14 cellular contexts compared by ENCODE assay signal in the genomic region with DNA sequence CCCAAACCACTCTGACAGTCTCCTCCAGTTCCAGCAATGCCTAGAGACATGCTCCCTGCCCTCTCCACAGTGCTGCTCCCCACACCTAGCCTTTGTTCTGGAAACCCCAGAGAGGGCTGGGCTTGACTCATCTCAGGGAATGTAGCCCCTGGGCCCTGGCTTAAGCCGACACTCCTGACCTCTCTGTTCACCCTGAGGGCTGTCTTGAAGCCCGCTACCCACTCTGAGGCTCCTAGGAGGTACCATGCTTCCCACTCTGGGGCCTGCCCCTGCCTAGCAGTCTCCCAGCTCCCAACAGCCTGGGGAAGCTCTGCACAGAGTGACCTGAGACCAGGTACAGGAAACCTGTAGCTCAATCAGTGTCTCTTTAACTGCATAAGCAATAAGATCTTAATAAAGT. TPM values are rescaled to one million over a fixed set of nuclear protein-coding genes. Genes with fewer than 3 reads are reported as not detected.
DNase-seq lines count a peak whose midpoint lies in the region; ATAC-seq, FAIRE-seq and TF ChIP-seq lines count a peak whose summit lies in the region.
"Had no signal": no experiment of that assay in that cellular context is flagged by ENCODE, and none has a peak within 500 bp of the region (broad histone marks: within the 10 kb centered on the region; RNA-seq: fewer than 3 reads in every experiment).

No MANE protein-coding gene starts in this region.

- H3K27me3 ChIP-seq in right lobe of liver: no peaks in the 10 kb centered on the region

- ATAC-seq in activated CD8-positive, alpha-beta T cell treated with anti-CD3 and anti-CD28 coated beads, Interleukin-2, amount 10 ng/mL, durations not matched to agents 7 days and 5 days: no peak
- ATAC-seq in right lobe of liver (no peak), HG03432 (IDR thresholded peaks at IDR 0.05; ENCODE audit: unreplicated experiment) (no peak)
- ATAC-seq in stimulated activated naive B cell treated with anti-CD40 and anti-IgM and Interleukin-4, amounts not matched to agents 10 μg/mL and 1 μg/mL and 100 μg/mL, for 72 hours (replicated peaks): no peak

- FAIRE-seq in D721Med (lab: Jason Lieb, UNC): no peak
- FAIRE-seq: G401.6 had no signal

- POLR2A ChIA-PET in activated CD8-positive, alpha-beta T cell treated with anti-CD3 and anti-CD28 coated beads, Interleukin-2, amount 10 ng/mL, durations not matched to agents 7 days and 5 days (lab: Charles Lee): interaction anchor here (1.0 to 3.6 kb wide), 3 partner anchors 11 to 79 kb away, joined by 4 to 16 read pairs (median 8); partner anchors contain the start of genes EIF4EBP3, IK, NDUFA2 and SRA1

- no peaks in the 10 kb centered on the region for H3K27me3 Mint-ChIP-seq in T-helper 1 cell treated with Interleukin-12 subunit alpha and Interleukin-12 subunit beta and Interleukin-4 antibody, amounts not matched to agents 30 μg/mL and 1 μg/mL, for 36 hours (ENCODE audit: low read depth)
- no peaks in the 10 kb centered on the region for H3K27me3 Mint-ChIP-seq in activated CD8-positive, alpha-beta T cell treated with anti-CD3 and anti-CD28 coated beads, Interleukin-2, amount 10 ng/mL, durations not matched to agents 7 days and 5 days (ENCODE audit: low read depth)
- no peaks in the 10 kb centered on the region for H3K27me3 Mint-ChIP-seq in stimulated activated naive B cell treated with anti-CD40 and anti-IgM and Interleukin-4, amounts not matched to agents 10 μg/mL and 1 μg/mL and 100 μg/mL, for 72 hours

- WGBS in right lobe of liver (ENCODE audit: insufficient coverage, low coverage, low lambda C conversion rate, missing lambda C conversion rate): no CpG with 5 or more reads among the region's 2 CpGs
- WGBS in lower leg skin, 2 donors: 67 to 89% methylated on average over 1 to 2 of the region's 2 CpGs

- H3K36me3 ChIP-seq in right lobe of liver: peaks cover 0 to 15% (median 7%) of the 10 kb centered on the region in 4 donors

- H3K4me3 ChIP-seq in right lobe of liver (no peak overlapping the region), lower leg skin (ENCODE audit: low read depth, poor library complexity, severe bottlenecking) (no peak overlapping the region)

- H3K4me1 ChIP-seq in right lobe of liver: peaks cover 0 to 56% (median 23%) of the 10 kb centered on the region in 4 donors

- TF ChIP-seq CTCF in right lobe of liver (IDR thresholded peaks at IDR 0.05) (no peak), lower leg skin (IDR thresholded peaks at IDR 0.05) (no peak), D721Med (IDR thresholded peaks at IDR 0.05; ENCODE audit: insufficient read depth, missing control alignments) (no peak)

- DNase-seq in T-helper 1 cell (no peak), right lobe of liver (peak in 1 of 3 donors; percentile 42), lower leg skin (ENCODE audit: low spot score in 2 of 2) (no peak), D721Med (ENCODE audit: insufficient read length, low spot score) (no peak)
- DNase-seq in activated CD8-positive, alpha-beta T cell treated with anti-CD3 and anti-CD28 coated beads, Interleukin-2, amount 10 ng/mL, durations not matched to agents 7 days and 5 days: no peak
- no peak for DNase-seq in stimulated activated naive B cell treated with anti-CD40 and anti-IgM and Interleukin-4, amounts not matched to agents 10 μg/mL and 1 μg/mL and 100 μg/mL, for 72 hours
- DNase-seq: H7; NK-92 treated with Interleukin-12 subunit alpha and Interleukin-12 subunit beta, amount 100 ng/mL, for 24 hours; T1000 had no signal

- intact Hi-C loops in right lobe of liver (cut with DNase I) (loop anchor here (10.0 kb wide), 1 partner anchor 66 kb away; the partner anchor contains the start of genes CD14 (in 2 of the 2) and TMCO6 (in 2 of the 2)), lower leg skin (cut with DNase I; ENCODE audit: low total_unique reads) (loop anchor here (10.0 kb wide), 1 partner anchor 66 kb away; the partner anchor contains the start of genes CD14 and TMCO6)

- CTCF ChIA-PET in activated CD8-positive, alpha-beta T cell treated with anti-CD3 and anti-CD28 coated beads, Interleukin-2, amount 10 ng/mL, durations not matched to agents 7 days and 5 days (lab: Charles Lee): interaction anchor here (0.9 to 2.8 kb wide), 5 partner anchors 64 to 205 kb away, joined by 3 to 10 read pairs (median 5); partner anchors contain the start of genes CD14, IK and NDUFA2

- no peaks in the 10 kb centered on the region for H3K9me3 ChIP-seq in right lobe of liver

- H3K4me3 Mint-ChIP-seq in T-helper 1 cell treated with Interleukin-12 subunit alpha and Interleukin-12 subunit beta and Interleukin-4 antibody, amounts not matched to agents 30 μg/mL and 1 μg/mL, for 36 hours: peak overlapping the region; percentile 66
- peak overlapping the region; percentile 72 for H3K4me3 Mint-ChIP-seq in activated CD8-positive, alpha-beta T cell treated with anti-CD3 and anti-CD28 coated beads, Interleukin-2, amount 10 ng/mL, durations not matched to agents 7 days and 5 days
- peak overlapping the region in 1 of 2 donors; percentile 44 for H3K4me3 Mint-ChIP-seq in stimulated activated naive B cell treated with anti-CD40 and anti-IgM and Interleukin-4, amounts not matched to agents 10 μg/mL and 1 μg/mL and 100 μg/mL, for 72 hours

- peaks cover 31% of the 10 kb centered on the region for H3K36me3 Mint-ChIP-seq in T-helper 1 cell treated with Interleukin-12 subunit alpha and Interleukin-12 subunit beta and Interleukin-4 antibody, amounts not matched to agents 30 μg/mL and 1 μg/mL, for 36 hours (ENCODE audit: low read depth)
- H3K36me3 Mint-ChIP-seq in activated CD8-positive, alpha-beta T cell treated with anti-CD3 and anti-CD28 coated beads, Interleukin-2, amount 10 ng/mL, durations not matched to agents 7 days and 5 days (ENCODE audit: low read depth): peaks cover 47% of the 10 kb centered on the region
- peaks cover 30 to 50% of the 10 kb centered on the region in 2 donors for H3K36me3 Mint-ChIP-seq in stimulated activated naive B cell treated with anti-CD40 and anti-IgM and Interleukin-4, amounts not matched to agents 10 μg/mL and 1 μg/mL and 100 μg/mL, for 72 hours

- peak overlapping the region; percentile 23 to 90 (median 56) for H3K27ac ChIP-seq in right lobe of liver
- H3K27ac ChIP-seq: 22Rv1, epithelial cell of prostate had no signal

- H3K9me3 Mint-ChIP-seq in T-helper 1 cell treated with Interleukin-12 subunit alpha and Interleukin-12 subunit beta and Interleukin-4 antibody, amounts not matched to agents 30 μg/mL and 1 μg/mL, for 36 hours: no peaks in the 10 kb centered on the region
- no peaks in the 10 kb centered on the region for H3K9me3 Mint-ChIP-seq in activated CD8-positive, alpha-beta T cell treated with anti-CD3 and anti-CD28 coated beads, Interleukin-2, amount 10 ng/mL, durations not matched to agents 7 days and 5 days (ENCODE audit: insufficient read depth)
- no peaks in the 10 kb centered on the region for H3K9me3 Mint-ChIP-seq in stimulated activated naive B cell treated with anti-CD40 and anti-IgM and Interleukin-4, amounts not matched to agents 10 μg/mL and 1 μg/mL and 100 μg/mL, for 72 hours

- TF ChIP-seq POLR2A in right lobe of liver (IDR thresholded peaks at IDR 0.05): no peak
- TF ChIP-seq POLR2A in lower leg skin (IDR thresholded peaks at IDR 0.05): no peak

- H3K4me1 Mint-ChIP-seq in T-helper 1 cell treated with Interleukin-12 subunit alpha and Interleukin-12 subunit beta and Interleukin-4 antibody, amounts not matched to agents 30 μg/mL and 1 μg/mL, for 36 hours (ENCODE audit: low read depth): peaks cover 34% of the 10 kb centered on the region
- peaks cover 53% of the 10 kb centered on the region for H3K4me1 Mint-ChIP-seq in activated CD8-positive, alpha-beta T cell treated with anti-CD3 and anti-CD28 coated beads, Interleukin-2, amount 10 ng/mL, durations not matched to agents 7 days and 5 days (ENCODE audit: low read depth)
- H3K4me1 Mint-ChIP-seq in stimulated activated naive B cell treated with anti-CD40 and anti-IgM and Interleukin-4, amounts not matched to agents 10 μg/mL and 1 μg/mL and 100 μg/mL, for 72 hours: peaks cover 40 to 52% of the 10 kb centered on the region in 2 donors

- H3K27ac Mint-ChIP-seq in T-helper 1 cell treated with Interleukin-12 subunit alpha and Interleukin-12 subunit beta and Interleukin-4 antibody, amounts not matched to agents 30 μg/mL and 1 μg/mL, for 36 hours: peak overlapping the region; percentile 95
- H3K27ac Mint-ChIP-seq in activated CD8-positive, alpha-beta T cell treated with anti-CD3 and anti-CD28 coated beads, Interleukin-2, amount 10 ng/mL, durations not matched to agents 7 days and 5 days: peak overlapping the region; percentile 92
- H3K27ac Mint-ChIP-seq in stimulated activated naive B cell treated with anti-CD40 and anti-IgM and Interleukin-4, amounts not matched to agents 10 μg/mL and 1 μg/mL and 100 μg/mL, for 72 hours: peak overlapping the region; percentile 95

RNA-seq across cellular contexts. Expression of gene SLC35A4, which starts 4.0 kb away (rescaled TPM):
- total RNA-seq in activated CD8-positive, alpha-beta T cell treated with anti-CD3 and anti-CD28 coated beads, Interleukin-2, amount 10 ng/mL, durations not matched to agents 7 days and 5 days: 10 to 100 TPM; 88.9 to 98.2 TPM
- total RNA-seq in right lobe of liver: 10 to 100 TPM; 28.1 to 38.5 (median 30.2) TPM
- total RNA-seq in lower leg skin: 10 to 100 TPM; 59.7 to 86.4 (median 68.2) TPM

RNA-seq across cellular contexts. Expression of gene APBB3, which starts 4.3 kb away (rescaled TPM):
- 10 to 100 TPM; 24.1 to 25.0 TPM for total RNA-seq in activated CD8-positive, alpha-beta T cell treated with anti-CD3 and anti-CD28 coated beads, Interleukin-2, amount 10 ng/mL, durations not matched to agents 7 days and 5 days
- total RNA-seq in right lobe of liver (10 to 100 TPM in 5 of 6 experiments, 1 to 10 TPM in 1; 9.6 to 24.3 (median 14.3) TPM), lower leg skin (10 to 100 TPM; 14.0 to 23.7 (median 19.2) TPM)

RNA-seq across cellular contexts. Expression of gene SRA1, which starts 11.4 kb away (rescaled TPM):
- 10 to 100 TPM; 42.7 to 43.4 TPM for total RNA-seq in activated CD8-positive, alpha-beta T cell treated with anti-CD3 and anti-CD28 coated beads, Interleukin-2, amount 10 ng/mL, durations not matched to agents 7 days and 5 days
- total RNA-seq in right lobe of liver (10 to 100 TPM; 14.4 to 35.4 (median 18.6) TPM), lower leg skin (10 to 100 TPM; 11.4 to 23.9 (median 14.6) TPM)

RNA-seq across cellular contexts. Expression of gene EIF4EBP3, which starts 21.2 kb away (rescaled TPM):
- total RNA-seq in activated CD8-positive, alpha-beta T cell treated with anti-CD3 and anti-CD28 coated beads, Interleukin-2, amount 10 ng/mL, durations not matched to agents 7 days and 5 days: 1 to 10 TPM; 7.4 to 8.6 TPM
- total RNA-seq in right lobe of liver (10 to 100 TPM; 10.7 to 19.5 (median 13.6) TPM), lower leg skin (10 to 100 TPM; 19.2 to 32.1 (median 27.2) TPM)
